Comparison of ENCODE assay signal across 22 cellular contexts in genomic region chr13:106291006-106291405, GRCh38.
DNase-seq lines count a peak whose midpoint lies in the region; ATAC-seq, FAIRE-seq and TF ChIP-seq lines count a peak whose summit lies in the region.
"Had no signal": no experiment of that assay in that cellular context is flagged by ENCODE, and none has a peak within 500 bp of the region (broad histone marks: within the 10 kb centered on the region; RNA-seq: fewer than 3 reads in every experiment).

No MANE protein-coding gene starts in this region.

- CTCF ChIA-PET in AG04449 (lab: Yijun Ruan, JAX): no interaction called here

- no peak overlapping the region for H3K27ac Mint-ChIP-seq in astrocyte (ENCODE audit: unreplicated experiment)
- H3K27ac Mint-ChIP-seq: activated B cell treated with CpG ODN at 0.5 μM for 24 hours; activated naive CD4-positive, alpha-beta T cell treated with anti-CD3 and anti-CD28 coated beads for 36 hours; endodermal cell had no signal

- TF ChIP-seq CTCF in AG04449 (IDR thresholded peaks at IDR 0.05; ENCODE audit: insufficient read depth, low read length, missing control alignments) (no peak), astrocyte (IDR thresholded peaks at IDR 0.05; ENCODE audit: insufficient read depth, low read depth, low read length) (no peak)

- DNase-seq in AG04449 (ENCODE audit: low read depth, low spot score) (peak; percentile 12), HPDE6-E6E7 (ENCODE audit: extremely low spot score) (peak; percentile 52), astrocyte (ENCODE audit: low read depth) (peak; percentile 59), glomerular visceral epithelial cell (ENCODE audit: extremely low spot score) (peak; percentile 12), DMS 273 (lab: John Stamatoyannopoulos, UW; ENCODE audit: unreplicated experiment) (no peak), ecto neural progenitor cell (ENCODE audit: low spot score) (no peak)
- no peak for DNase-seq in stimulated activated CD4-positive, alpha-beta T cell treated with anti-CD3 and anti-CD28 coated beads, Interleukin-2, amount 100 ng/mL, for 48 hours
- DNase-seq: activated B cell treated with CpG ODN at 0.5 μM for 24 hours; activated naive CD4-positive, alpha-beta T cell treated with anti-CD3 and anti-CD28 coated beads for 36 hours; endodermal cell; GF-D8; NCI-H2081; NCI-H526 treated with DMSO at 0.1 percent for 48 hours; posterior cingulate gyrus; stimulated activated CD4-positive, alpha-beta T cell treated with anti-CD3 and anti-CD28 coated beads, Interleukin-12 subunit alpha, Interleukin-12 subunit beta, amount 100 ng/mL, for 4 hours; stomach; T-helper 1 cell had no signal

- no peak overlapping the region for H2AFZ ChIP-seq in astrocyte (ENCODE audit: low read depth, low read length)

- no peaks in the 10 kb centered on the region for H3K36me3 ChIP-seq in astrocyte (ENCODE audit: insufficient read depth, low read length)
- H3K36me3 ChIP-seq: cardiac muscle cell, stomach had no signal

- no peaks in the 10 kb centered on the region for H3K27me3 Mint-ChIP-seq in astrocyte (ENCODE audit: low read depth, unreplicated experiment)
- H3K27me3 Mint-ChIP-seq: activated B cell treated with CpG ODN at 0.5 μM for 24 hours had no signal

- H3K4me3 ChIP-seq in AG04449 (ENCODE audit: low read depth, low read length) (no peak overlapping the region), astrocyte (ENCODE audit: insufficient read depth, low read depth, low read length) (no peak overlapping the region)
- H3K4me3 ChIP-seq: cardiac muscle cell, stomach had no signal

- peaks cover 4% of the 10 kb centered on the region for H3K4me1 ChIP-seq in astrocyte (ENCODE audit: insufficient read depth, low read length)
- H3K4me1 ChIP-seq: stomach had no signal

- no peak overlapping the region for H3K9ac ChIP-seq in astrocyte (ENCODE audit: low read length)

- peaks cover 13% of the 10 kb centered on the region for H3K4me1 Mint-ChIP-seq in astrocyte (ENCODE audit: low read depth, unreplicated experiment)
- H3K4me1 Mint-ChIP-seq: activated B cell treated with CpG ODN at 0.5 μM for 24 hours had no signal

- POLR2A ChIA-PET in AG04449 (lab: Yijun Ruan, JAX): no interaction called here

- no peaks in the 10 kb centered on the region for H3K79me2 ChIP-seq in astrocyte (ENCODE audit: insufficient read depth, low read length)

- FAIRE-seq in astrocyte (lab: Jason Lieb, UNC): peak; percentile 55
- FAIRE-seq: A204.1, RCC 7860 had no signal

- H3K27ac ChIP-seq in astrocyte (ENCODE audit: low read depth, low read length): no peak overlapping the region
- H3K27ac ChIP-seq: cardiac muscle cell, stomach had no signal

- H3K4me2 ChIP-seq in astrocyte (ENCODE audit: low read length): no peak overlapping the region

- H3K27me3 ChIP-seq in astrocyte (ENCODE audit: insufficient read depth, low read length): no peaks in the 10 kb centered on the region
- H3K27me3 ChIP-seq: cardiac muscle cell, stomach had no signal

- H3K9me3 ChIP-seq in astrocyte (ENCODE audit: insufficient read depth, low read depth, low read length): no peaks in the 10 kb centered on the region
- H3K9me3 ChIP-seq: stomach had no signal

- H3K36me3 Mint-ChIP-seq in astrocyte (ENCODE audit: low read depth, unreplicated experiment): no peaks in the 10 kb centered on the region

- no peaks in the 10 kb centered on the region for H4K20me1 ChIP-seq in astrocyte (ENCODE audit: insufficient read depth, low read length)

- H3K4me3 Mint-ChIP-seq in astrocyte (ENCODE audit: unreplicated experiment): no peak overlapping the region
- H3K4me3 Mint-ChIP-seq: activated B cell treated with CpG ODN at 0.5 μM for 24 hours; activated naive CD4-positive, alpha-beta T cell treated with anti-CD3 and anti-CD28 coated beads for 36 hours; endodermal cell had no signal

- H3K9me3 Mint-ChIP-seq in astrocyte (ENCODE audit: unreplicated experiment): no peaks in the 10 kb centered on the region
- H3K9me3 Mint-ChIP-seq: activated B cell treated with CpG ODN at 0.5 μM for 24 hours; activated naive CD4-positive, alpha-beta T cell treated with anti-CD3 and anti-CD28 coated beads for 36 hours; endodermal cell had no signal

- no peak for ATAC-seq in HG02642 (IDR thresholded peaks at IDR 0.05; ENCODE audit: poor library complexity, unreplicated experiment)
- ATAC-seq: left lobe of liver had no signal

Comparison
In these comparisons a context has a peak if more than half of its experiments do, and no peak if none do; other contexts are left out.
1. DNase-seq: peak in AG04449 (single experiment), HPDE6-E6E7 (single experiment), astrocyte (single experiment) and glomerular visceral epithelial cell (single experiment); none in stimulated activated CD4-positive, alpha-beta T cell treated with anti-CD3 and anti-CD28 coated beads, Interleukin-2, amount 100 ng/mL, for 48 hours (0 of 2), DMS 273 (single experiment) and ecto neural progenitor cell (single experiment).